ENCODE assay signal across 1 cellular context in the genomic region with DNA sequence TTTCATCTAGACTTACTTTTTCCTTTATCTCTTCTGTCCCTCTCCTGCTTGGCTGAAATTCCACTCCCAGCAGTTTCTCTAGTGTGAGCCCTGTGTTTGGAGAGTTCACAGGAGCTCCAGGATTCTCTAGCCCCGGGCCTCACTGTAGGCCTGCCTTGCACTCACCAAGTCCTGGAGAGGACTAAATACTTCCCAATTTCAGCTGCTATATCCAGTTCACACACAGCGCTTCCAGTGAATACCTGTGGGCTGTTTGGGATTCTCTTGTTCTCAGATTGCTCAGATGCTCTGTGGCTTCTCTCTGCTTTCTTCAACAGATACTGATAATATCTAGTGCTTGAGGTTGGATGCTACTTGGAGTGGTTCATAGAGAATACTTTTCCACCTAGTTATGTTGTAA.
TF ChIP-seq lines count a peak whose summit lies in the region.

No MANE protein-coding gene starts in this region.

TF ChIP-seq in WTC11, 78 proteins besides CTCF, POLR2A, EP300 and RAD21 (continued from another document):
- TF ChIP-seq, protein P1, sequence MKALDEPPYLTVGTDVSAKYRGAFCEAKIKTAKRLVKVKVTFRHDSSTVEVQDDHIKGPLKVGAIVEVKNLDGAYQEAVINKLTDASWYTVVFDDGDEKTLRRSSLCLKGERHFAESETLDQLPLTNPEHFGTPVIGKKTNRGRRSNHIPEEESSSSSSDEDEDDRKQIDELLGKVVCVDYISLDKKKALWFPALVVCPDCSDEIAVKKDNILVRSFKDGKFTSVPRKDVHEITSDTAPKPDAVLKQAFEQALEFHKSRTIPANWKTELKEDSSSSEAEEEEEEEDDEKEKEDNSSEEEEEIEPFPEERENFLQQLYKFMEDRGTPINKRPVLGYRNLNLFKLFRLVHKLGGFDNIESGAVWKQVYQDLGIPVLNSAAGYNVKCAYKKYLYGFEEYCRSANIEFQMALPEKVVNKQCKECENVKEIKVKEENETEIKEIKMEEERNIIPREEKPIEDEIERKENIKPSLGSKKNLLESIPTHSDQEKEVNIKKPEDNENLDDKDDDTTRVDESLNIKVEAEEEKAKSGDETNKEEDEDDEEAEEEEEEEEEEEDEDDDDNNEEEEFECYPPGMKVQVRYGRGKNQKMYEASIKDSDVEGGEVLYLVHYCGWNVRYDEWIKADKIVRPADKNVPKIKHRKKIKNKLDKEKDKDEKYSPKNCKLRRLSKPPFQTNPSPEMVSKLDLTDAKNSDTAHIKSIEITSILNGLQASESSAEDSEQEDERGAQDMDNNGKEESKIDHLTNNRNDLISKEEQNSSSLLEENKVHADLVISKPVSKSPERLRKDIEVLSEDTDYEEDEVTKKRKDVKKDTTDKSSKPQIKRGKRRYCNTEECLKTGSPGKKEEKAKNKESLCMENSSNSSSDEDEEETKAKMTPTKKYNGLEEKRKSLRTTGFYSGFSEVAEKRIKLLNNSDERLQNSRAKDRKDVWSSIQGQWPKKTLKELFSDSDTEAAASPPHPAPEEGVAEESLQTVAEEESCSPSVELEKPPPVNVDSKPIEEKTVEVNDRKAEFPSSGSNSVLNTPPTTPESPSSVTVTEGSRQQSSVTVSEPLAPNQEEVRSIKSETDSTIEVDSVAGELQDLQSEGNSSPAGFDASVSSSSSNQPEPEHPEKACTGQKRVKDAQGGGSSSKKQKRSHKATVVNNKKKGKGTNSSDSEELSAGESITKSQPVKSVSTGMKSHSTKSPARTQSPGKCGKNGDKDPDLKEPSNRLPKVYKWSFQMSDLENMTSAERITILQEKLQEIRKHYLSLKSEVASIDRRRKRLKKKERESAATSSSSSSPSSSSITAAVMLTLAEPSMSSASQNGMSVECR (CRISPR knock-in tag; IDR thresholded peaks at IDR 0.05; ENCODE audit: borderline replicate concordance): no peak
- TF ChIP-seq ZNF317 (CRISPR knock-in tag; IDR thresholded peaks at IDR 0.05; ENCODE audit: borderline replicate concordance, low read depth): no peak
- no peak for TF ChIP-seq NR1H2 (CRISPR knock-in tag; IDR thresholded peaks at IDR 0.05)
- no peak for TF ChIP-seq NFYB (CRISPR knock-in tag; conservative IDR thresholded peaks at IDR 0.05; ENCODE audit: low read depth)
- TF ChIP-seq, protein P2, sequence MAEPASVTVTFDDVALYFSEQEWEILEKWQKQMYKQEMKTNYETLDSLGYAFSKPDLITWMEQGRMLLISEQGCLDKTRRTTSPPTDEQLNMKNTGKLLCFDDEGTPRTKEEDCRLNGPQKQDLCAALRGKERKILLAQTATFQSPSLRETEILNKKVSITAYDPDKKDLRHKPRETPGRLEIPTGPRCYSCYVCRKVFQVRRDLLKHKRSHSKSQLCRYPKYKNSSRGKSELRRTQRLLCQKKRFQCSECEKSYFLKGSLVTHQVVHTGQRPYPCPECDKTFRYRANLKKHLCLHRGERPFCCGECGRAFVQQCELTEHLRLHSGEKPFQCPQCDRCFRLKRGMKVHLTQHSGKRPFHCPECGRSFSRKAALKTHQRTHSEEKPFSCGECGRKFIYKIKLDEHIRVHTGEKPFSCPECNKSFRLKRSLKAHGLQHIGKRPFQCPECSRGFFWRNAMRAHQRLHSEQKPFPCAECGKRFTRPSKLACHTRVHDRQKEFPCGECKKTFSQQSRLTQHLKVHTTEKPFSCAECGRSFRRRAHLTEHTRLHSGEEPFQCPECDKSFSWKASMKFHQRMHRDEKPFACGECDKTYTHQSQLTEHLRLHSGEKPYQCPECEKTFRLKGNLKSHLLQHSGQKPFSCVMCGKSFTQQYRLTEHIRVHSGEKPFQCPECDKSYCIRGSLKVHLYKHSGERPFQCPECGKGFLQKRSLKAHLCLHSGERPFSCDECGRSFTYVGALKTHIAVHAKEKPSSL (CRISPR knock-in tag; conservative IDR thresholded peaks at IDR 0.05): no peak
- TF ChIP-seq, protein P3, sequence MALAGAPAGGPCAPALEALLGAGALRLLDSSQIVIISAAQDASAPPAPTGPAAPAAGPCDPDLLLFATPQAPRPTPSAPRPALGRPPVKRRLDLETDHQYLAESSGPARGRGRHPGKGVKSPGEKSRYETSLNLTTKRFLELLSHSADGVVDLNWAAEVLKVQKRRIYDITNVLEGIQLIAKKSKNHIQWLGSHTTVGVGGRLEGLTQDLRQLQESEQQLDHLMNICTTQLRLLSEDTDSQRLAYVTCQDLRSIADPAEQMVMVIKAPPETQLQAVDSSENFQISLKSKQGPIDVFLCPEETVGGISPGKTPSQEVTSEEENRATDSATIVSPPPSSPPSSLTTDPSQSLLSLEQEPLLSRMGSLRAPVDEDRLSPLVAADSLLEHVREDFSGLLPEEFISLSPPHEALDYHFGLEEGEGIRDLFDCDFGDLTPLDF (CRISPR knock-in tag; IDR thresholded peaks at IDR 0.05): no peak
- TF ChIP-seq JAZF1 (CRISPR knock-in tag; IDR thresholded peaks at IDR 0.05): no peak
- no peak for TF ChIP-seq CDX4 (CRISPR knock-in tag; IDR thresholded peaks at IDR 0.05; ENCODE audit: borderline replicate concordance)
- TF ChIP-seq, protein P4, sequence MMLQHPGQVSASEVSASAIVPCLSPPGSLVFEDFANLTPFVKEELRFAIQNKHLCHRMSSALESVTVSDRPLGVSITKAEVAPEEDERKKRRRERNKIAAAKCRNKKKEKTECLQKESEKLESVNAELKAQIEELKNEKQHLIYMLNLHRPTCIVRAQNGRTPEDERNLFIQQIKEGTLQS (CRISPR knock-in tag; conservative IDR thresholded peaks at IDR 0.05): no peak
- TF ChIP-seq SOX15 (CRISPR knock-in tag; IDR thresholded peaks at IDR 0.05): no peak
- TF ChIP-seq E2F5 (CRISPR knock-in tag; IDR thresholded peaks at IDR 0.05): no peak
TF ChIP-seq in WTC11: peak in this region for 0.
